In the genomic region with DNA sequence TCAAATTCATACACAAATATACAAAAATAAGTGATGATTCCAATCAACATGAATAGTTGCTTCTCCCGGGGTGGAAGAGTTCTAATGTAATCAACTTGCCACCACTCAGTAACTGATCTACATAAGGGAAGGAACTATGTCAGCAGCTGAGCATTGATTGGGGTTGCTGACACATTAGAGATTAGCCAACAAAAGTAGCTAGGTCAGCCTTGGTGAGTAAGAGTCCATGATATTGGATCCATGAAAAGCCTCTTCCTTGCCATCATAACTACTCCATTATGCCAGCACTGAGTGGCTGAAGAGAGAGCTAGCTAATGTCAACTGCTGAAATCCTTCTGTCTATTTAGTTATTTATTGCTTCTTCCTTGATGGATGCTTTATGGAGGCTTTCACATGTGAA, we compare ENCODE assay signal across 26 cellular contexts.
DNase-seq lines count a peak whose midpoint lies in the region; ATAC-seq, FAIRE-seq and TF ChIP-seq lines count a peak whose summit lies in the region.
"Had no signal": no experiment of that assay in that cellular context is flagged by ENCODE, and none has a peak within 500 bp of the region (broad histone marks: within the 10 kb centered on the region; RNA-seq: fewer than 3 reads in every experiment).

No MANE protein-coding gene starts in this region.

- 65 to 82% (median 79%) methylated on average over 1 of the region's 1 CpG for WGBS in psoas muscle, 3 donors

- peaks cover 1 to 7% of the 10 kb centered on the region in 2 donors for H3K9me3 Mint-ChIP-seq in stimulated activated naive B cell treated with anti-CD40 and anti-IgM and Interleukin-4, amounts not matched to agents 10 μg/mL and 1 μg/mL and 100 μg/mL, for 72 hours

- no peak overlapping the region for H3K4me3 Mint-ChIP-seq in stimulated activated naive B cell treated with anti-CD40 and anti-IgM and Interleukin-4, amounts not matched to agents 10 μg/mL and 1 μg/mL and 100 μg/mL, for 72 hours
- H3K4me3 Mint-ChIP-seq: CD14-positive monocyte; CD4-positive, alpha-beta T cell; CD8-positive, alpha-beta memory T cell had no signal

- peaks cover 4% of the 10 kb centered on the region for H3K9me3 ChIP-seq in psoas muscle
- H3K9me3 ChIP-seq: A549, BE2C had no signal

- no peak overlapping the region for H3K4me3 ChIP-seq in bronchial epithelial cell (ENCODE audit: low read depth, low read length)
- H3K4me3 ChIP-seq in epithelial cell of esophagus (ENCODE audit: low read length): no peak overlapping the region
- H3K4me3 ChIP-seq in psoas muscle: no peak overlapping the region
- H3K4me3 ChIP-seq: A549; BLaER1 treated with 17β-estradiol and CSF1 and Interleukin-3, amounts not matched to agents 10 nM and 100 nM; GM12878; GM23248 had no signal

- peak; percentile 72 to 85 (median 79) for ATAC-seq in psoas muscle
- ATAC-seq in HG03442 (IDR thresholded peaks at IDR 0.05; ENCODE audit: unreplicated experiment): no peak
- no peak for ATAC-seq in stimulated activated naive B cell treated with anti-CD40 and anti-IgM and Interleukin-4, amounts not matched to agents 10 μg/mL and 1 μg/mL and 100 μg/mL, for 72 hours (replicated peaks)
- ATAC-seq: A549, GM12878 had no signal

- H3K27ac Mint-ChIP-seq in stimulated activated naive B cell treated with anti-CD40 and anti-IgM and Interleukin-4, amounts not matched to agents 10 μg/mL and 1 μg/mL and 100 μg/mL, for 72 hours: no peak overlapping the region
- H3K27ac Mint-ChIP-seq: CD14-positive monocyte; CD4-positive, alpha-beta T cell; CD8-positive, alpha-beta memory T cell had no signal

- H3K27me3 ChIP-seq in bronchial epithelial cell (ENCODE audit: control insufficient read depth, insufficient read depth, low read length): no peaks in the 10 kb centered on the region
- no peaks in the 10 kb centered on the region for H3K27me3 ChIP-seq in psoas muscle (ENCODE audit: insufficient read depth in 3 of 3, low read length in 2 of 3)
- H3K27me3 ChIP-seq: BE2C; BLaER1 treated with 17β-estradiol and CSF1 and Interleukin-3, amounts not matched to agents 10 nM and 100 nM had no signal

- DNase-seq in bronchial epithelial cell (ENCODE audit: low read depth) (peak; percentile 69), epithelial cell of esophagus (ENCODE audit: low read depth) (peak; percentile 59), psoas muscle (no peak), NCI-H226 (no peak)
- DNase-seq in stimulated activated naive B cell treated with anti-CD40 and anti-IgM and Interleukin-4, amounts not matched to agents 10 μg/mL and 1 μg/mL and 100 μg/mL, for 72 hours: no peak
- DNase-seq: 8988T; ACHN; AML-193; BE2C; CD4-positive, alpha-beta T cell; CD8-positive, alpha-beta memory T cell; DMS 273 treated with DMSO at 0.1 percent for 48 hours; DMS79; EL; GDM1; GM23248; H7; HCEC 1CT had no signal

- intact Hi-C loops in psoas muscle (cut with DNase I): no loop called here

- FAIRE-seq in bronchial epithelial cell (lab: Jason Lieb, UNC): no peak
- FAIRE-seq: A549, D721Med, GM12878, GM19239, H1 had no signal

- H3K36me3 ChIP-seq in bronchial epithelial cell (ENCODE audit: control insufficient read depth, insufficient read depth, low read length) (no peaks in the 10 kb centered on the region), psoas muscle (ENCODE audit: insufficient read depth in 1 of 2, low read depth in 1 of 2) (no peaks in the 10 kb centered on the region)
- H3K36me3 ChIP-seq: BE2C; BLaER1 treated with 17β-estradiol and CSF1 and Interleukin-3, amounts not matched to agents 10 nM and 100 nM had no signal

- H3K36me3 Mint-ChIP-seq in stimulated activated naive B cell treated with anti-CD40 and anti-IgM and Interleukin-4, amounts not matched to agents 10 μg/mL and 1 μg/mL and 100 μg/mL, for 72 hours: no peaks in the 10 kb centered on the region
- H3K36me3 Mint-ChIP-seq: CD14-positive monocyte; CD8-positive, alpha-beta memory T cell had no signal

- H3K4me1 ChIP-seq in psoas muscle: no peaks in the 10 kb centered on the region
- H3K4me1 ChIP-seq: A549; BE2C; BLaER1 treated with 17β-estradiol and CSF1 and Interleukin-3, amounts not matched to agents 10 nM and 100 nM had no signal

- no peak overlapping the region for H3K27ac ChIP-seq in psoas muscle
- H3K27ac ChIP-seq: A549; BLaER1 treated with 17β-estradiol and CSF1 and Interleukin-3, amounts not matched to agents 10 nM and 100 nM; GM23248 had no signal

- TF ChIP-seq CTCF in bronchial epithelial cell (IDR thresholded peaks at IDR 0.05; ENCODE audit: insufficient read depth, low read length, severe bottlenecking) (no peak), epithelial cell of esophagus (IDR thresholded peaks at IDR 0.05; ENCODE audit: insufficient read depth, low read depth, low read length, missing control alignments) (no peak), psoas muscle (IDR thresholded peaks at IDR 0.05) (no peak)

- no peaks in the 10 kb centered on the region for H3K4me1 Mint-ChIP-seq in stimulated activated naive B cell treated with anti-CD40 and anti-IgM and Interleukin-4, amounts not matched to agents 10 μg/mL and 1 μg/mL and 100 μg/mL, for 72 hours
- H3K4me1 Mint-ChIP-seq: CD14-positive monocyte; CD8-positive, alpha-beta memory T cell had no signal

- H3K27me3 Mint-ChIP-seq in stimulated activated naive B cell treated with anti-CD40 and anti-IgM and Interleukin-4, amounts not matched to agents 10 μg/mL and 1 μg/mL and 100 μg/mL, for 72 hours: no peaks in the 10 kb centered on the region
- H3K27me3 Mint-ChIP-seq: CD4-positive, alpha-beta T cell; CD8-positive, alpha-beta memory T cell had no signal

Comparison
In these comparisons a context has a peak if more than half of its experiments do, and no peak if none do; other contexts are left out.
1. DNase-seq: peak in bronchial epithelial cell (single experiment) and epithelial cell of esophagus (single experiment); none in psoas muscle (0 of 2), NCI-H226 (single experiment) and stimulated activated naive B cell treated with anti-CD40 and anti-IgM and Interleukin-4, amounts not matched to agents 10 μg/mL and 1 μg/mL and 100 μg/mL, for 72 hours (single experiment).
2. ATAC-seq: peak in psoas muscle (4 of 4); none in HG03442 (single experiment) and stimulated activated naive B cell treated with anti-CD40 and anti-IgM and Interleukin-4, amounts not matched to agents 10 μg/mL and 1 μg/mL and 100 μg/mL, for 72 hours (0 of 2).